In the genomic region with DNA sequence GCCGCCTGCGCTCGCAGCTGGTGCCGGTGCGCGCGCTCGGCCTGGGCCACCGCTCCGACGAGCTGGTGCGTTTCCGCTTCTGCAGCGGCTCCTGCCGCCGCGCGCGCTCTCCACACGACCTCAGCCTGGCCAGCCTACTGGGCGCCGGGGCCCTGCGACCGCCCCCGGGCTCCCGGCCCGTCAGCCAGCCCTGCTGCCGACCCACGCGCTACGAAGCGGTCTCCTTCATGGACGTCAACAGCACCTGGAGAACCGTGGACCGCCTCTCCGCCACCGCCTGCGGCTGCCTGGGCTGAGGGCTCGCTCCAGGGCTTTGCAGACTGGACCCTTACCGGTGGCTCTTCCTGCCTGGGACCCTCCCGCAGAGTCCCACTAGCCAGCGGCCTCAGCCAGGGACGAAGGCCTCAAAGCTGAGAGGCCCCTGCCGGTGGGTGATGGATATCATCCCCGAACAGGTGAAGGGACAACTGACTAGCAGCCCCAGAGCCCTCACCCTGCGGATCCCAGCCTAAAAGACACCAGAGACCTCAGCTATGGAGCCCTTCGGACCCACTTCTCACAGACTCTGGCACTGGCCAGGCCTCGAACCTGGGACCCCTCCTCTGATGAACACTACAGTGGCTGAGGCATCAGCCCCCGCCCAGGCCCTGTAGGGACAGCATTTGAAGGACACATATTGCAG, we compare ENCODE assay signal across 6 cellular contexts. TPM values are rescaled to one million over a fixed set of nuclear protein-coding genes. Genes with fewer than 3 reads are reported as not detected.
A peak's percentile ranks its signal among the peaks of the same experiment; 100 is the strongest.
DNase-seq lines count a peak whose midpoint lies in the region; ATAC-seq and TF ChIP-seq lines count a peak whose summit lies in the region.

No MANE protein-coding gene starts in this region.

- peaks cover 2% of the 10 kb centered on the region for H3K36me3 Mint-ChIP-seq in activated naive CD8-positive, alpha-beta T cell treated with anti-CD3 and anti-CD28 coated beads, Interleukin-2, amount 10 ng/mL, durations not matched to agents 7 days and 5 days

- H3K9me3 Mint-ChIP-seq in activated naive CD8-positive, alpha-beta T cell treated with anti-CD3 and anti-CD28 coated beads, Interleukin-2, amount 10 ng/mL, durations not matched to agents 7 days and 5 days, result no peaks in the 10 kb centered on the region

- no peak overlapping the region for H3K27ac Mint-ChIP-seq in activated naive CD8-positive, alpha-beta T cell treated with anti-CD3 and anti-CD28 coated beads, Interleukin-2, amount 10 ng/mL, durations not matched to agents 7 days and 5 days

- no peaks in the 10 kb centered on the region for H3K36me3 ChIP-seq in SJCRH30

- DNase-seq in HL-60 (ENCODE audit: low read depth in 1 of 2, low spot score in 1 of 2) (peak; percentile 29 to 35), lung microvascular endothelial cell (ENCODE audit: low read depth in 2 of 2) (peak; percentile 37 to 62), SJCRH30 (no peak), activated gamma-delta T cell treated with Interleukin-2 at 50 U/mL for 16 hours (no peak)
- DNase-seq in activated naive CD8-positive, alpha-beta T cell treated with anti-CD3 and anti-CD28 coated beads, Interleukin-2, amount 10 ng/mL, durations not matched to agents 7 days and 5 days, result peak; percentile 67

- H3K27me3 Mint-ChIP-seq in activated naive CD8-positive, alpha-beta T cell treated with anti-CD3 and anti-CD28 coated beads, Interleukin-2, amount 10 ng/mL, durations not matched to agents 7 days and 5 days, result peaks cover 20% of the 10 kb centered on the region

- H3K27ac ChIP-seq in HL-60 (replicated peaks) (no peak overlapping the region), SJCRH30 (no peak overlapping the region)

- H3K27me3 ChIP-seq in HL-60 (ENCODE audit: insufficient read depth, poor library complexity, severe bottlenecking) (no peaks in the 10 kb centered on the region), SJCRH30 (no peaks in the 10 kb centered on the region)

- H3K4me3 Mint-ChIP-seq in activated naive CD8-positive, alpha-beta T cell treated with anti-CD3 and anti-CD28 coated beads, Interleukin-2, amount 10 ng/mL, durations not matched to agents 7 days and 5 days, result peak overlapping the region; percentile 70

- no peaks in the 10 kb centered on the region for H3K9me3 ChIP-seq in SJCRH30 (replicated peaks)

- peaks cover 10% of the 10 kb centered on the region for H3K4me1 Mint-ChIP-seq in activated naive CD8-positive, alpha-beta T cell treated with anti-CD3 and anti-CD28 coated beads, Interleukin-2, amount 10 ng/mL, durations not matched to agents 7 days and 5 days

- TF ChIP-seq CTCF in HL-60 (IDR thresholded peaks at IDR 0.05; ENCODE audit: insufficient read depth, low read length), result no peak

- peak; percentile 61 for ATAC-seq in activated naive CD8-positive, alpha-beta T cell treated with anti-CD3 and anti-CD28 coated beads, Interleukin-2, amount 10 ng/mL, durations not matched to agents 7 days and 5 days (ENCODE audit: low read depth)
- ATAC-seq in HG02981 (IDR thresholded peaks at IDR 0.05; ENCODE audit: unreplicated experiment), result no peak

- POLR2A ChIA-PET in activated naive CD8-positive, alpha-beta T cell treated with anti-CD3 and anti-CD28 coated beads, Interleukin-2, amount 10 ng/mL, durations not matched to agents 7 days and 5 days (lab: Charles Lee), result interaction anchor here (1.4 kb wide), 1 partner anchor 9 kb away, joined by 8 read pairs; the partner anchor contains the start of gene IPO13

- peaks cover 13% of the 10 kb centered on the region for H3K4me1 ChIP-seq in SJCRH30

- H3K4me3 ChIP-seq in HL-60 (replicated peaks; ENCODE audit: insufficient read depth, low read length), result no peak overlapping the region
- H3K4me3 ChIP-seq in SJCRH30, result no peak overlapping the region

RNA-seq across cellular contexts. Expression of gene ARTN, which starts 3.0 kb away (rescaled TPM):
- total RNA-seq in activated naive CD8-positive, alpha-beta T cell treated with anti-CD3 and anti-CD28 coated beads, Interleukin-2, amount 10 ng/mL, durations not matched to agents 7 days and 5 days, result under 1 TPM; 0.39 to 0.71 TPM
- not detected in 2 replicates for total RNA-seq in lung microvascular endothelial cell
- total RNA-seq in SJCRH30 (2014; rRNA removed; shearing (Covaris generic)), result 2.8 and 3.0 TPM in 2 replicates

RNA-seq across cellular contexts. Expression of gene IPO13, which starts 10.1 kb away (rescaled TPM):
- total RNA-seq in activated naive CD8-positive, alpha-beta T cell treated with anti-CD3 and anti-CD28 coated beads, Interleukin-2, amount 10 ng/mL, durations not matched to agents 7 days and 5 days, result 10 to 100 TPM; 24.1 to 24.4 TPM
- total RNA-seq in lung microvascular endothelial cell, result 5.4 and 8.5 TPM in 2 replicates
- 15.4 and 17.7 TPM in 2 replicates for total RNA-seq in SJCRH30 (2014; rRNA removed; shearing (Covaris generic))

RNA-seq across cellular contexts. Expression of gene DPH2, which starts 33.2 kb away (rescaled TPM):
- 10 to 100 TPM; 26.7 to 28.2 TPM for total RNA-seq in activated naive CD8-positive, alpha-beta T cell treated with anti-CD3 and anti-CD28 coated beads, Interleukin-2, amount 10 ng/mL, durations not matched to agents 7 days and 5 days
- total RNA-seq in lung microvascular endothelial cell, result 13.1 and 19.0 TPM in 2 replicates
- 45.4 and 47.9 TPM in 2 replicates for total RNA-seq in SJCRH30 (2014; rRNA removed; shearing (Covaris generic))

RNA-seq across cellular contexts. Expression of gene ATP6V0B, which starts 38.1 kb away (rescaled TPM):
- total RNA-seq in activated naive CD8-positive, alpha-beta T cell treated with anti-CD3 and anti-CD28 coated beads, Interleukin-2, amount 10 ng/mL, durations not matched to agents 7 days and 5 days, result 10 to 100 TPM; 90.4 to 94.2 TPM
- total RNA-seq in lung microvascular endothelial cell, result 110 and 164 TPM in 2 replicates
- 89.7 and 109 TPM in 2 replicates for total RNA-seq in SJCRH30 (2014; rRNA removed; shearing (Covaris generic))

RNA-seq across cellular contexts. Expression of gene B4GALT2, which starts 42.4 kb away (rescaled TPM):
- 10 to 100 TPM; 12.5 to 13.3 TPM for total RNA-seq in activated naive CD8-positive, alpha-beta T cell treated with anti-CD3 and anti-CD28 coated beads, Interleukin-2, amount 10 ng/mL, durations not matched to agents 7 days and 5 days
- 40.1 and 41.9 TPM in 2 replicates for total RNA-seq in lung microvascular endothelial cell
- total RNA-seq in SJCRH30 (2014; rRNA removed; shearing (Covaris generic)), result 65.9 and 67.4 TPM in 2 replicates

Comparison
In these comparisons a context has a peak if more than half of its experiments do, and no peak if none do; other contexts are left out.
1. DNase-seq: peak in HL-60 (2 of 2), activated naive CD8-positive, alpha-beta T cell treated with anti-CD3 and anti-CD28 coated beads, Interleukin-2, amount 10 ng/mL, durations not matched to agents 7 days and 5 days (single experiment) and lung microvascular endothelial cell (2 of 2); none in SJCRH30 (0 of 2) and activated gamma-delta T cell treated with Interleukin-2 at 50 U/mL for 16 hours (single experiment).